21 cellular contexts compared by ENCODE assay signal in genomic region chr5:53558966-53559365, GRCh38.
"Had no signal": no experiment of that assay in that cellular context is flagged by ENCODE, and none has a peak within 500 bp of the region (broad histone marks: within the 10 kb centered on the region; RNA-seq: fewer than 3 reads in every experiment).

No MANE protein-coding gene starts in this region.

- H3K36me3 ChIP-seq: gastrocnemius medialis, heart right ventricle, pancreas, suprapubic skin, tibial artery, upper lobe of right lung, vagina had no signal

- H3K9me3 ChIP-seq: gastrocnemius medialis, pancreas, suprapubic skin, tibial artery, upper lobe of right lung, vagina had no signal

- DNase-seq: effector CD4-positive, alpha-beta T cell; gastrocnemius medialis; heart right ventricle; hypothalamus; mammary epithelial cell; naive thymus-derived CD4-positive, alpha-beta T cell; occipital lobe; pancreas; right cardiac atrium; stimulated activated CD4-positive, alpha-beta T cell treated with anti-CD3 and anti-CD28 coated beads, Interleukin-4, amount 100 ng/mL, for 1 hour; stimulated activated CD8-positive, alpha-beta memory T cell treated with anti-CD3 and anti-CD28 coated beads, Interleukin-4, amount 100 ng/mL, for 48 hours; stimulated activated naive CD8-positive, alpha-beta T cell treated with anti-CD3 and anti-CD28 coated beads, Interleukin-15, Interleukin-2, amounts not matched to agents 100 U/mL and 50 U/mL, for 24 hours; tibial artery; upper lobe of right lung had no signal

- H3K27ac ChIP-seq: coronary artery, gastrocnemius medialis, heart right ventricle, pancreas, suprapubic skin, tibial artery, upper lobe of right lung, vagina had no signal

- H3K27ac Mint-ChIP-seq: naive thymus-derived CD4-positive, alpha-beta T cell; progenitor cell of endocrine pancreas; stimulated activated effector memory CD8-positive, alpha-beta T cell treated with anti-CD3 and anti-CD28 coated beads, Interleukin-12 subunit alpha, Interleukin-12 subunit beta, amount 100 ng/mL, for 72 hours had no signal

- ATAC-seq: esophagus mucosa; gastrocnemius medialis; heart right ventricle; left lobe of liver; naive thymus-derived CD4-positive, alpha-beta T cell; pancreas; right cardiac atrium; stimulated activated effector memory CD8-positive, alpha-beta T cell treated with anti-CD3 and anti-CD28 coated beads, Interleukin-12 subunit alpha, Interleukin-12 subunit beta, amount 100 ng/mL, for 72 hours; stimulated activated naive CD8-positive, alpha-beta T cell treated with anti-CD3 and anti-CD28 coated beads, Interleukin-15, Interleukin-2, amounts not matched to agents 100 U/mL and 50 U/mL, for 24 hours; upper lobe of right lung had no signal

- H3K27me3 Mint-ChIP-seq: progenitor cell of endocrine pancreas had no signal

- H3K27me3 ChIP-seq: gastrocnemius medialis, pancreas, tibial artery, vagina had no signal

- H3K9me3 Mint-ChIP-seq: stimulated activated effector memory CD8-positive, alpha-beta T cell treated with anti-CD3 and anti-CD28 coated beads, Interleukin-12 subunit alpha, Interleukin-12 subunit beta, amount 100 ng/mL, for 72 hours had no signal

- H3K4me3 ChIP-seq: coronary artery, pancreas, suprapubic skin, tibial artery, upper lobe of right lung, vagina had no signal
